ENCODE assay signal across 9 cellular contexts in genomic region chr20:63635431-63636141, GRCh38. TPM values are rescaled to one million over a fixed set of nuclear protein-coding genes. Genes with fewer than 3 reads are reported as not detected.
DNase-seq lines count a peak whose midpoint lies in the region; ATAC-seq, FAIRE-seq and TF ChIP-seq lines count a peak whose summit lies in the region.
"Had no signal": no experiment of that assay in that cellular context is flagged by ENCODE, and none has a peak within 500 bp of the region (broad histone marks: within the 10 kb centered on the region; RNA-seq: fewer than 3 reads in every experiment).

No MANE protein-coding gene starts in this region.

- CTCF ChIA-PET in mammary epithelial cell (lab: Charles Lee; ENCODE audit: low non-redundant PET): no interaction called here

- peaks cover 77% of the 10 kb centered on the region for H3K4me1 Mint-ChIP-seq in stimulated activated naive CD8-positive, alpha-beta T cell treated with anti-CD3 and anti-CD28 coated beads, Interleukin-15, Interleukin-2, amounts not matched to agents 100 ng/mL and 50 ng/mL, for 24 hours (ENCODE audit: low read depth)
- no peaks in the 10 kb centered on the region for H3K4me1 Mint-ChIP-seq in endodermal cell

- TF ChIP-seq CTCF in mammary epithelial cell (conservative IDR thresholded peaks at IDR 0.05 in 1 of 2, IDR thresholded peaks at IDR 0.05 in 1 of 2; ENCODE audit: extremely low read depth in 1 of 2, insufficient read depth in 1 of 2, low read depth in 1 of 2, low read length in 2 of 2): no peak
- TF ChIP-seq CTCF in endodermal cell (conservative IDR thresholded peaks at IDR 0.05): no peak

- H3K36me3 ChIP-seq in mammary epithelial cell (ENCODE audit: insufficient read depth, low read length): no peaks in the 10 kb centered on the region
- H3K36me3 ChIP-seq in endodermal cell (ENCODE audit: control insufficient read depth, insufficient read depth, low read length): no peaks in the 10 kb centered on the region

- no peak for TF ChIP-seq POLR2A in GM12892 (IDR thresholded peaks at IDR 0.05; ENCODE audit: low read depth, low read length)

- H4K20me1 ChIP-seq in mammary epithelial cell (ENCODE audit: insufficient read depth, low read length): no peaks in the 10 kb centered on the region

- FAIRE-seq in GM12892 (lab: Jason Lieb, UNC): no peak

- H3K4me3 Mint-ChIP-seq in stimulated activated naive CD8-positive, alpha-beta T cell treated with anti-CD3 and anti-CD28 coated beads, Interleukin-15, Interleukin-2, amounts not matched to agents 100 ng/mL and 50 ng/mL, for 24 hours: peak overlapping the region; percentile 61
- no peak overlapping the region for H3K4me3 Mint-ChIP-seq in endodermal cell

- no peaks in the 10 kb centered on the region for H3K36me3 Mint-ChIP-seq in stimulated activated naive CD8-positive, alpha-beta T cell treated with anti-CD3 and anti-CD28 coated beads, Interleukin-15, Interleukin-2, amounts not matched to agents 100 ng/mL and 50 ng/mL, for 24 hours (ENCODE audit: low read depth)
- no peaks in the 10 kb centered on the region for H3K36me3 Mint-ChIP-seq in endodermal cell (ENCODE audit: low read depth)

- ATAC-seq in HG03378 (IDR thresholded peaks at IDR 0.05; ENCODE audit: unreplicated experiment): peak; percentile 56
- ATAC-seq in esophagus mucosa: peak; percentile 42

- H3K9ac ChIP-seq in mammary epithelial cell (ENCODE audit: insufficient read depth, low read length): no peak overlapping the region
- no peak overlapping the region for H3K9ac ChIP-seq in endodermal cell (ENCODE audit: extremely low read depth, low read length, poor library complexity, severe bottlenecking)

- H3K27me3 Mint-ChIP-seq in stimulated activated naive CD8-positive, alpha-beta T cell treated with anti-CD3 and anti-CD28 coated beads, Interleukin-15, Interleukin-2, amounts not matched to agents 100 ng/mL and 50 ng/mL, for 24 hours: no peaks in the 10 kb centered on the region
- H3K27me3 Mint-ChIP-seq in endodermal cell (ENCODE audit: insufficient read depth): peaks cover 19% of the 10 kb centered on the region

- H3K4me1 ChIP-seq in mammary epithelial cell (ENCODE audit: insufficient read depth, low read length) (peaks cover 9% of the 10 kb centered on the region), endodermal cell (ENCODE audit: control insufficient read depth, insufficient read depth, low read length) (no peaks in the 10 kb centered on the region)

- H3K4me2 ChIP-seq in mammary epithelial cell (ENCODE audit: insufficient read depth, low read depth, low read length): no peak overlapping the region

- dilution Hi-C loops in mammary epithelial cell (cut with HindIII; ENCODE audit: low sequenced_read_pairs): no loop called here

- H2AFZ ChIP-seq in mammary epithelial cell (ENCODE audit: low read depth, low read length): no peak overlapping the region

- intact Hi-C loops in mammary epithelial cell (cut with micrococcal nuclease): no loop called here

- peak; percentile 42 to 45 for DNase-seq in activated CD4-positive, alpha-beta T cell treated with anti-CD3 and anti-CD28 coated beads for 24 hours (ENCODE audit: low read depth in 2 of 2)
- no peak for DNase-seq in mammary epithelial cell
- no peak for DNase-seq in GM12892 (ENCODE audit: insufficient read length)
- no peak for DNase-seq in AG08395 (ENCODE audit: low spot score)
- no peak for DNase-seq in endodermal cell

- peak overlapping the region; percentile 85 for H3K27ac Mint-ChIP-seq in stimulated activated naive CD8-positive, alpha-beta T cell treated with anti-CD3 and anti-CD28 coated beads, Interleukin-15, Interleukin-2, amounts not matched to agents 100 ng/mL and 50 ng/mL, for 24 hours
- no peak overlapping the region for H3K27ac Mint-ChIP-seq in endodermal cell

- H3K27ac ChIP-seq in mammary epithelial cell (ENCODE audit: insufficient read depth, low read depth, low read length) (no peak overlapping the region), endodermal cell (ENCODE audit: low read depth, low read length) (no peak overlapping the region)

- H3K4me3 ChIP-seq in mammary epithelial cell (replicated peaks in 1 of 3; ENCODE audit: insufficient read depth in 1 of 3, low read depth in 2 of 3, low read length in 3 of 3) (no peak overlapping the region), endodermal cell (ENCODE audit: low read length) (no peak overlapping the region)
- H3K4me3 ChIP-seq: lung had no signal

- in situ Hi-C loops in mammary epithelial cell (cut with MboI; ENCODE audit: low sequenced_read_pairs in 2 of 2): no loop called here

- 87% methylated on average over 14 of the region's 15 CpGs for WGBS in mammary epithelial cell (ENCODE audit: low coverage, missing lambda C conversion rate)
- 94% methylated on average over 15 of the region's 15 CpGs for WGBS in endodermal cell (ENCODE audit: insufficient coverage in 1 of 2, insufficient read length in 1 of 2), 2 experiments

- H3K27me3 ChIP-seq in mammary epithelial cell (ENCODE audit: insufficient read depth, low read length) (no peaks in the 10 kb centered on the region), endodermal cell (ENCODE audit: control insufficient read depth, insufficient read depth, low read length, poor library complexity, severe bottlenecking) (no peaks in the 10 kb centered on the region)

- H3K9me3 ChIP-seq in mammary epithelial cell (replicated peaks; ENCODE audit: insufficient read depth, low read length): no peaks in the 10 kb centered on the region
- no peaks in the 10 kb centered on the region for H3K9me3 ChIP-seq in endodermal cell (ENCODE audit: control insufficient read depth, low read length)

- H3K9me3 Mint-ChIP-seq in stimulated activated naive CD8-positive, alpha-beta T cell treated with anti-CD3 and anti-CD28 coated beads, Interleukin-15, Interleukin-2, amounts not matched to agents 100 ng/mL and 50 ng/mL, for 24 hours: no peaks in the 10 kb centered on the region
- no peaks in the 10 kb centered on the region for H3K9me3 Mint-ChIP-seq in endodermal cell

- no TSS peak for BruUV-seq in mammary epithelial cell (replicated peaks; lab: Mats Ljungman, UMichigan)

- no peaks in the 10 kb centered on the region for H3K79me2 ChIP-seq in mammary epithelial cell (ENCODE audit: insufficient read depth, low read length)

RNA-seq across cellular contexts. Expression of gene GMEB2, which starts 8.7 kb away (rescaled TPM):
- total RNA-seq in esophagus mucosa (6.9 TPM), mammary epithelial cell (10 to 100 TPM in 1 of 2 donors, 1 to 10 TPM in 1; 9.3 to 12.8 TPM), endodermal cell (10 to 100 TPM; 11.5 to 12.3 TPM)
- polyA plus RNA-seq in mammary epithelial cell: 8.3 TPM
- 9.4 TPM for polyA minus RNA-seq in mammary epithelial cell
- 3.2 TPM for polyA plus RNA-seq in GM12892 (2012; ENCODE audit: missing spikeins)
- 14.3 TPM for polyA plus RNA-seq in endodermal cell (2013, experiment 1 of 2)
- polyA plus RNA-seq in endodermal cell (2013, experiment 2 of 2): 13.6 TPM

RNA-seq across cellular contexts. Expression of gene STMN3, which starts 17.6 kb away (rescaled TPM):
- total RNA-seq in esophagus mucosa (4.6 TPM), mammary epithelial cell (1 to 10 TPM; 7.5 to 8.5 TPM), endodermal cell (10 to 100 TPM in 1 of 2 donors, 1 to 10 TPM in 1; 6.7 to 18.3 TPM)
- polyA plus RNA-seq in mammary epithelial cell: 15.2 TPM
- 10.4 TPM for polyA minus RNA-seq in mammary epithelial cell
- 2.0 TPM for polyA plus RNA-seq in GM12892 (2012; ENCODE audit: missing spikeins)
- polyA plus RNA-seq in endodermal cell (2013, experiment 1 of 2): 52.0 TPM
- 47.9 TPM for polyA plus RNA-seq in endodermal cell (2013, experiment 2 of 2)

RNA-seq across cellular contexts. Expression of gene RTEL1, which starts 22.5 kb away (rescaled TPM):
- total RNA-seq in esophagus mucosa (12.2 TPM), mammary epithelial cell (10 to 100 TPM in 1 of 2 donors, 1 to 10 TPM in 1; 8.0 to 32.5 TPM), endodermal cell (10 to 100 TPM; 33.9 to 36.7 TPM)
- polyA plus RNA-seq in mammary epithelial cell: 11.5 TPM
- 87.4 TPM for polyA minus RNA-seq in mammary epithelial cell
- polyA plus RNA-seq in GM12892 (2012; ENCODE audit: missing spikeins): 10.9 TPM
- 17.6 TPM for polyA plus RNA-seq in endodermal cell (2013, experiment 1 of 2)
- polyA plus RNA-seq in endodermal cell (2013, experiment 2 of 2): 14.2 TPM

Comparison
In these comparisons a context has a peak if more than half of its experiments do, and no peak if none do; other contexts are left out.
1. DNase-seq: peak in activated CD4-positive, alpha-beta T cell treated with anti-CD3 and anti-CD28 coated beads for 24 hours (2 of 2); none in mammary epithelial cell (single experiment), GM12892 (single experiment), AG08395 (single experiment) and endodermal cell (single experiment).